29 cellular contexts compared by ENCODE assay signal in genomic region chr2:84234103-84234502, GRCh38.
"Had no signal": no experiment of that assay in that cellular context is flagged by ENCODE, and none has a peak within 500 bp of the region (broad histone marks: within the 10 kb centered on the region; RNA-seq: fewer than 3 reads in every experiment).

No MANE protein-coding gene starts in this region.

- DNase-seq: activated CD4-positive, alpha-beta T cell treated with anti-CD3 and anti-CD28 coated beads, Interleukin-2, amount 10 ng/mL, durations not matched to agents 24 days and 14 days; activated CD4-positive, alpha-beta T cell treated with anti-CD3 and anti-CD28 coated beads, Interleukin-2, amount 50 U/mL, for 4 hours; activated CD8-positive, alpha-beta T cell treated with anti-CD3 and anti-CD28 coated beads, Interleukin-2, amount 10 ng/mL, durations not matched to agents 7 days and 5 days; activated gamma-delta T cell; activated naive CD4-positive, alpha-beta T cell treated with Interleukin-2 at 50 U/mL for 16 hours; activated T-cell treated with anti-CD3 and anti-CD28 coated beads, Interleukin-2, amount 50 U/mL, for 24 hours; adrenal gland; body of pancreas; caudate nucleus; Kasumi-1; KBM-7; NCI-H1105; NCI-H1417 treated with DMSO at 0.1 percent for 48 hours; NCI-H187 treated with DMSO at 0.1 percent for 48 hours; NCI-H2081; NCI-H2171 treated with DMSO at 0.1 percent for 48 hours; NCI-H2227 treated with DMSO at 0.1 percent for 48 hours; NCI-H446 treated with DMSO at 0.1 percent for 48 hours; NCI-H524; NCI-H69; NCI-H82; PC-9; Right ventricle myocardium superior; SW 1271; T-helper 1 cell; T-helper 2 cell; T-helper 9 cell had no signal

- H3K4me3 ChIP-seq: adrenal gland, body of pancreas, PC-9 had no signal

- H3K4me1 ChIP-seq: adrenal gland, body of pancreas had no signal

- H3K9me3 ChIP-seq: adrenal gland, body of pancreas had no signal

- H3K27ac ChIP-seq: adrenal gland, body of pancreas, PC-9, RWPE1 had no signal

- ATAC-seq: activated CD8-positive, alpha-beta T cell treated with anti-CD3 and anti-CD28 coated beads, Interleukin-2, amount 10 ng/mL, durations not matched to agents 7 days and 5 days; activated naive CD4-positive, alpha-beta T cell treated with anti-CD3 and anti-CD28 coated beads, Interleukin-2, amount 50 U/mL, for 72 hours; body of pancreas had no signal

- H3K27me3 ChIP-seq: adrenal gland, body of pancreas had no signal

- H3K36me3 ChIP-seq: adrenal gland had no signal
